16 cellular contexts compared by ENCODE assay signal in the genomic region with DNA sequence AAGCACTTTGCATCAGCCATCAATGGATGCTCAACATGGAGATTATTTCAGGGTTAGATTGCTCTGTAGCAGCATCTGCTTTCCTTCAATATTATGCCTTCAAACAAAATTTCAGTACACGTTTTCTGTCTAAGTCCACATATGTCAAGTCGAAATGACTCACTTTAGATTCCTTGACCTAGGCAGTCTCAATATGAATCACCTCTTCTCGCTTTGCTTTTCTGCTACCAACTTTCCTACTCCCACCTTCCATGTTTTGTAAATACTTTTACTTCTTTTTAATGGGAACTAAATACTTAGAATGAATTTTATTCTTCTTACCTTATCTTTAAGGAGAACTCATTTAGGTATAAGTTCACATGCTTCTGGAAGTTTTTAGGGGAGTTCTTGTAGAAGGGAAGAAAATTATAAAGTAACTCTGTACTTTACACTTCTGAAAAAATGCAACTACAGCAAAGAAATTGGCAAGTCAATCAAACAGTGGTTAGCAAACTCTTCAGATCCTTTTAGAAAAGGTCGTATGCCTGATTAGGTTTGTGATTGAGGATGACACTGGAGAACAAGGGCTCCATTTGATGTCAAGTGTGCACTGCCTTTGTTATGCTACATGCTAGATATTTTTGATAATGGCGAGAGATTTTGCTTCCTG.
A peak's percentile ranks its signal among the peaks of the same experiment; 100 is the strongest.
DNase-seq lines count a peak whose midpoint lies in the region; ATAC-seq, FAIRE-seq and TF ChIP-seq lines count a peak whose summit lies in the region.
"Had no signal": no experiment of that assay in that cellular context is flagged by ENCODE, and none has a peak within 500 bp of the region (broad histone marks: within the 10 kb centered on the region; RNA-seq: fewer than 3 reads in every experiment).

No MANE protein-coding gene starts in this region.

- POLR2A ChIA-PET in activated CD4-positive, alpha-beta T cell treated with anti-CD3 and anti-CD28 coated beads for 36 hours (lab: Charles Lee) = no interaction called here

- H3K27ac Mint-ChIP-seq in activated CD4-positive, alpha-beta T cell treated with anti-CD3 and anti-CD28 coated beads for 36 hours = no peak overlapping the region
- H3K27ac Mint-ChIP-seq: type B pancreatic cell had no signal

- TF ChIP-seq CTCF in bronchial epithelial cell (IDR thresholded peaks at IDR 0.05; ENCODE audit: insufficient read depth, low read length, severe bottlenecking) = no peak

- H3K36me3 Mint-ChIP-seq in activated CD4-positive, alpha-beta T cell treated with anti-CD3 and anti-CD28 coated beads for 36 hours (ENCODE audit: low read depth) = no peaks in the 10 kb centered on the region
- H3K36me3 Mint-ChIP-seq: type B pancreatic cell had no signal

- no peak overlapping the region for H3K4me3 ChIP-seq in bronchial epithelial cell (ENCODE audit: low read depth, low read length)

- CTCF ChIA-PET in activated CD4-positive, alpha-beta T cell treated with anti-CD3 and anti-CD28 coated beads for 36 hours (lab: Charles Lee) = no interaction called here

- intact Hi-C loops in activated CD4-positive, alpha-beta T cell treated with anti-CD3 and anti-CD28 coated beads for 36 hours (cut with DNase I, micrococcal nuclease) = no loop called here

- no peaks in the 10 kb centered on the region for H3K9me3 Mint-ChIP-seq in activated CD4-positive, alpha-beta T cell treated with anti-CD3 and anti-CD28 coated beads for 36 hours (ENCODE audit: low read depth)
- H3K9me3 Mint-ChIP-seq: type B pancreatic cell had no signal

- FAIRE-seq in bronchial epithelial cell (lab: Jason Lieb, UNC) = no peak
- FAIRE-seq: A204.1, endometrium, keratinocyte, RCC 7860 had no signal

- ATAC-seq in activated CD4-positive, alpha-beta T cell treated with anti-CD3 and anti-CD28 coated beads for 36 hours = peak; percentile 60
- ATAC-seq in GM21576 (IDR thresholded peaks at IDR 0.05; ENCODE audit: unreplicated experiment) (peak; percentile 63), HG03097 (IDR thresholded peaks at IDR 0.05; ENCODE audit: low FRiP score, unreplicated experiment) (peak; percentile 45)

- no peaks in the 10 kb centered on the region for H3K36me3 ChIP-seq in bronchial epithelial cell (ENCODE audit: control insufficient read depth, insufficient read depth, low read length)
- H3K36me3 ChIP-seq: brain microvascular endothelial cell had no signal

- no peaks in the 10 kb centered on the region for H3K27me3 ChIP-seq in bronchial epithelial cell (ENCODE audit: control insufficient read depth, insufficient read depth, low read length)
- H3K27me3 ChIP-seq: brain microvascular endothelial cell had no signal

- H3K4me1 Mint-ChIP-seq in activated CD4-positive, alpha-beta T cell treated with anti-CD3 and anti-CD28 coated beads for 36 hours = peaks cover 9% of the 10 kb centered on the region

- no peak for DNase-seq in activated CD4-positive, alpha-beta T cell treated with anti-CD3 and anti-CD28 coated beads for 36 hours
- no peak for DNase-seq in activated CD4-positive, alpha-beta T cell treated with anti-CD3 and anti-CD28 coated beads, Interleukin-2, amount 50 U/mL, for 4 hours
- DNase-seq in bronchial epithelial cell (ENCODE audit: low read depth) (peak; percentile 21), HT-29 (ENCODE audit: low spot score) (no peak), NCI-H69 (lab: John Stamatoyannopoulos, UW) (no peak)
- no peak for DNase-seq in stimulated activated CD4-positive, alpha-beta T cell treated with anti-CD3 and anti-CD28 coated beads, Interleukin-1b, Interleukin-23, amount 100 ng/mL, for 48 hours
- DNase-seq: activated gamma-delta T cell treated with Interleukin-2 at 50 U/mL for 16 hours, brain microvascular endothelial cell, COR-L47 had no signal

- peaks cover 2% of the 10 kb centered on the region for H3K27me3 Mint-ChIP-seq in activated CD4-positive, alpha-beta T cell treated with anti-CD3 and anti-CD28 coated beads for 36 hours
- H3K27me3 Mint-ChIP-seq: type B pancreatic cell had no signal

- no peak overlapping the region for H3K4me3 Mint-ChIP-seq in activated CD4-positive, alpha-beta T cell treated with anti-CD3 and anti-CD28 coated beads for 36 hours
- H3K4me3 Mint-ChIP-seq: type B pancreatic cell had no signal
